ENCODE assay signal across 21 cellular contexts in the genomic region with DNA sequence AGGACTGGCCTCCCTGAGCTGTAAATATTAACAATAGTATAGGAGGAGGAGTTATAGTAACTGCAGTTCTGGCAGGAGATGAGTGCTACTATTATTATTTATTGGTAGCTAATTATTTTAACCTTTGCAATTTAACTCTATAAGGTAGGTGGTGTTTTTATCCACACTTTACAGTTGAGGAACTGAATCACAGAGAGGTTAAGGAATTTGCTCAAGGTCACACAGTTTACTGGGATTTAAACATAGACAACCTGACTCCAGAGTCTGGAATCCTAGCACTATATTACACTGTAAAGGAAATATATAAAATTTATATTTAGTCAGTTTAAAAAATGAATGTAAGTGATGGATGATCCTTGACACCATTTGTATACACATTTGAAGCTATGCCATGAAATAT. TPM values are rescaled to one million over a fixed set of nuclear protein-coding genes. Genes with fewer than 3 reads are reported as not detected.
DNase-seq lines count a peak whose midpoint lies in the region; TF ChIP-seq lines count a peak whose summit lies in the region.
"Had no signal": no experiment of that assay in that cellular context is flagged by ENCODE, and none has a peak within 500 bp of the region (broad histone marks: within the 10 kb centered on the region; RNA-seq: fewer than 3 reads in every experiment).

No MANE protein-coding gene starts in this region.

- H4K20me1 ChIP-seq in mammary epithelial cell (ENCODE audit: insufficient read depth, low read length): no peaks in the 10 kb centered on the region
- H4K20me1 ChIP-seq: BLaER1 treated with 17β-estradiol and CSF1 and Interleukin-3, amounts not matched to agents 10 nM and 100 nM had no signal

- no peak overlapping the region for H2AFZ ChIP-seq in mammary epithelial cell (ENCODE audit: low read depth, low read length)

- H3K4me1 Mint-ChIP-seq in Calu3 (ENCODE audit: low read depth, unreplicated experiment): peaks cover 8% of the 10 kb centered on the region
- H3K4me1 Mint-ChIP-seq in nephron: peaks cover 9% of the 10 kb centered on the region

- H3K36me3 ChIP-seq in HUES64 (ENCODE audit: insufficient read depth, low read length) (no peaks in the 10 kb centered on the region), mammary epithelial cell (ENCODE audit: insufficient read depth, low read length) (peaks cover under 1% of the 10 kb centered on the region)
- H3K36me3 ChIP-seq: BLaER1 treated with 17β-estradiol and CSF1 and Interleukin-3, amounts not matched to agents 10 nM and 100 nM; gastrocnemius medialis; thoracic aorta had no signal

- TF ChIP-seq CTCF in Calu3 (IDR thresholded peaks at IDR 0.05; ENCODE audit: unreplicated experiment): no peak
- TF ChIP-seq CTCF in mammary epithelial cell (conservative IDR thresholded peaks at IDR 0.05 in 1 of 2, IDR thresholded peaks at IDR 0.05 in 1 of 2; ENCODE audit: extremely low read depth in 1 of 2, insufficient read depth in 1 of 2, low read depth in 1 of 2, low read length in 2 of 2): no peak
- no peak for TF ChIP-seq CTCF in nephron (IDR thresholded peaks at IDR 0.05; ENCODE audit: unreplicated experiment in 3 of 3)

- BruUV-seq in Calu3 (replicated peaks; lab: Mats Ljungman, UMichigan) (no TSS peak), mammary epithelial cell (replicated peaks; lab: Mats Ljungman, UMichigan) (no TSS peak)

- intact Hi-C loops in Calu3 (cut with micrococcal nuclease; ENCODE audit: unreplicated experiment) (no loop called here), mammary epithelial cell (cut with micrococcal nuclease) (no loop called here)

- H3K79me2 ChIP-seq in mammary epithelial cell (ENCODE audit: insufficient read depth, low read length): peaks cover 6% of the 10 kb centered on the region

- H3K27me3 Mint-ChIP-seq in Calu3 (ENCODE audit: unreplicated experiment) (no peaks in the 10 kb centered on the region), nephron (ENCODE audit: low read depth) (peaks cover 42% of the 10 kb centered on the region)

- H3K27ac Mint-ChIP-seq in Calu3 (ENCODE audit: unreplicated experiment) (peak overlapping the region; percentile 69), nephron (peak overlapping the region in 2 of 3 experiments; percentile 26 to 43)
- H3K27ac Mint-ChIP-seq: activated CD4-positive, alpha-beta T cell treated with anti-CD3 and anti-CD28 coated beads for 36 hours had no signal

- H3K27me3 ChIP-seq in HUES64 (ENCODE audit: insufficient read depth, low read length) (peaks cover 3% of the 10 kb centered on the region; the same call in 1 of the 2 replicates), mammary epithelial cell (ENCODE audit: insufficient read depth, low read length) (no peaks in the 10 kb centered on the region)
- H3K27me3 ChIP-seq: gastrocnemius medialis had no signal

- CTCF ChIA-PET in Calu3 (lab: Charles Lee) (no interaction called here), mammary epithelial cell (lab: Charles Lee; ENCODE audit: low non-redundant PET) (interaction anchor here (0.5 kb wide), 1 partner anchor 38 kb away, joined by 8 read pairs; no protein-coding TSS in a partner anchor)

- in situ Hi-C loops in mammary epithelial cell (cut with MboI; ENCODE audit: low sequenced_read_pairs in 2 of 2): no loop called here

- H3K36me3 Mint-ChIP-seq in Calu3 (ENCODE audit: insufficient read depth, unreplicated experiment) (peaks cover 26% of the 10 kb centered on the region), nephron (ENCODE audit: low read depth) (no peaks in the 10 kb centered on the region)

- H3K9ac ChIP-seq in HUES64 (ENCODE audit: low read depth, low read length) (no peak overlapping the region), mammary epithelial cell (ENCODE audit: insufficient read depth, low read length) (no peak overlapping the region)
- H3K9ac ChIP-seq: BLaER1 treated with 17β-estradiol and CSF1 and Interleukin-3, amounts not matched to agents 10 nM and 100 nM had no signal

- H3K4me1 ChIP-seq in HUES64 (ENCODE audit: insufficient read depth, low read length) (peaks cover 32% of the 10 kb centered on the region), mammary epithelial cell (ENCODE audit: insufficient read depth, low read length) (peaks cover 7% of the 10 kb centered on the region)

- no peaks in the 10 kb centered on the region for H3K9me3 ChIP-seq in HUES64 (ENCODE audit: insufficient read depth, low read depth, low read length)
- no peaks in the 10 kb centered on the region for H3K9me3 ChIP-seq in mammary epithelial cell (replicated peaks; ENCODE audit: insufficient read depth, low read length)
- H3K9me3 ChIP-seq: BLaER1 treated with 17β-estradiol and CSF1 and Interleukin-3, amounts not matched to agents 10 nM and 100 nM; gastrocnemius medialis; thoracic aorta had no signal

- H3K4me3 Mint-ChIP-seq in Calu3 (ENCODE audit: low read depth, unreplicated experiment) (peak overlapping the region; percentile 81), nephron (peak overlapping the region; percentile 73 to 85 (median 81))

- H3K27ac ChIP-seq in HUES64 (ENCODE audit: low read depth, low read length) (no peak overlapping the region), mammary epithelial cell (ENCODE audit: insufficient read depth, low read depth, low read length) (no peak overlapping the region)
- H3K27ac ChIP-seq: BLaER1 treated with 17β-estradiol and CSF1 and Interleukin-3, amounts not matched to agents 10 nM and 100 nM; gastrocnemius medialis; thoracic aorta had no signal

- peak overlapping the region; percentile 79 for H3K4me3 ChIP-seq in HUES64 (ENCODE audit: low read length)
- peak overlapping the region in 1 of 3 experiments; percentile 91 for H3K4me3 ChIP-seq in mammary epithelial cell (replicated peaks in 1 of 3; ENCODE audit: insufficient read depth in 1 of 3, low read depth in 2 of 3, low read length in 3 of 3)
- H3K4me3 ChIP-seq: BLaER1 treated with 17β-estradiol and CSF1 and Interleukin-3, amounts not matched to agents 10 nM and 100 nM; GM12878 had no signal

- no peak for DNase-seq in Calu3
- DNase-seq in mammary epithelial cell: no peak
- no peak for DNase-seq in NCI-H2171 treated with DMSO at 0.1 percent for 48 hours (lab: John Stamatoyannopoulos, UW)
- no peak for DNase-seq in OCI-M1 (lab: John Stamatoyannopoulos, UW)
- DNase-seq in D341Med (ENCODE audit: low spot score): no peak
- DNase-seq: activated CD4-positive, alpha-beta T cell treated with anti-CD3 and anti-CD28 coated beads for 36 hours; activated gamma-delta T cell treated with Interleukin-2 at 50 U/mL for 16 hours; EL; gastrocnemius medialis; Kasumi-1; NCI-H146; NCI-H524 treated with DMSO at 0.1 percent for 48 hours had no signal

- H3K9me3 Mint-ChIP-seq in Calu3 (ENCODE audit: low read depth, unreplicated experiment) (no peaks in the 10 kb centered on the region), nephron (no peaks in the 10 kb centered on the region)

- dilution Hi-C loops in mammary epithelial cell (cut with HindIII; ENCODE audit: low sequenced_read_pairs): no loop called here

- peak overlapping the region; percentile 98 for H3K4me2 ChIP-seq in mammary epithelial cell (ENCODE audit: insufficient read depth, low read depth, low read length)

RNA-seq across cellular contexts. Expression of a gene that starts 2.1 kb away (rescaled TPM):
- total RNA-seq in Calu3 (2022) (1.2 and 2.4 TPM in 2 replicates), mammary epithelial cell (1 to 10 TPM; 1.7 to 2.4 TPM)
- polyA plus RNA-seq in HUES64 (2013, experiment 1 of 2): 3.5 TPM
- polyA plus RNA-seq in HUES64 (2013, experiment 2 of 2): 3.7 TPM
- polyA plus RNA-seq in mammary epithelial cell: 0.20 TPM
- not detected for polyA minus RNA-seq in mammary epithelial cell
- total RNA-seq: activated CD4-positive, alpha-beta T cell treated with anti-CD3 and anti-CD28 coated beads for 36 hours; endothelial cell of umbilical vein; gastrocnemius medialis; GM12878; pulmonary artery endothelial cell; RPMI7951; thoracic aorta had no signal
- polyA plus RNA-seq: endothelial cell of umbilical vein, GM12878 had no signal

RNA-seq across cellular contexts. Expression of a gene that starts 44.4 kb away (rescaled TPM):
- total RNA-seq in Calu3 (2022): 11.2 and 11.5 TPM in 2 replicates
- polyA plus RNA-seq in HUES64 (2013, experiment 1 of 2): 16.4 TPM
- polyA plus RNA-seq in HUES64 (2013, experiment 2 of 2): 18.3 TPM
- 1 to 10 TPM; 1.7 to 5.2 TPM for total RNA-seq in mammary epithelial cell
- polyA plus RNA-seq in mammary epithelial cell: 0.79 TPM
- polyA minus RNA-seq in mammary epithelial cell: not detected
- total RNA-seq: gastrocnemius medialis, mucosa of gallbladder had no signal

RNA-seq across cellular contexts. Expression of a gene that starts 57.2 kb away (rescaled TPM):
- total RNA-seq in Calu3 (2022) (0.73 TPM in 2 replicates), mammary epithelial cell (not detected)
- 36.1 TPM for polyA plus RNA-seq in HUES64 (2013, experiment 1 of 2)
- 55.5 TPM for polyA plus RNA-seq in HUES64 (2013, experiment 2 of 2)
- polyA plus RNA-seq in mammary epithelial cell: not detected
- polyA minus RNA-seq in mammary epithelial cell: not detected
- total RNA-seq: endothelial cell of umbilical vein, GM12878, pulmonary artery endothelial cell, RPMI7951, thoracic aorta had no signal
- polyA plus RNA-seq: endothelial cell of umbilical vein, GM12878 had no signal
